ENCODE assay signal across 11 cellular contexts in genomic region chr19:2254052-2254872, GRCh38. TPM values are rescaled to one million over a fixed set of nuclear protein-coding genes. Genes with fewer than 3 reads are reported as not detected.
DNase-seq lines count a peak whose midpoint lies in the region; ATAC-seq and TF ChIP-seq lines count a peak whose summit lies in the region.
"Had no signal": no experiment of that assay in that cellular context is flagged by ENCODE, and none has a peak within 500 bp of the region (broad histone marks: within the 10 kb centered on the region; RNA-seq: fewer than 3 reads in every experiment).

No MANE protein-coding gene starts in this region.

- no peaks in the 10 kb centered on the region for H3K9me3 Mint-ChIP-seq in T-helper 2 cell treated with Interferon-gamma antibody and Interleukin-4, amounts not matched to agents 5 μg/mL and 100 μg/mL, for 36 hours

- peaks cover 5% of the 10 kb centered on the region; the same call in 1 of the 2 replicates for H3K36me3 ChIP-seq in OCI-LY7 (ENCODE audit: insufficient read depth, low read length)
- H3K36me3 ChIP-seq in parathyroid adenoma (ENCODE audit: control insufficient read depth, insufficient read depth, low read length): no peaks in the 10 kb centered on the region

- H3K4me1 ChIP-seq in OCI-LY7 (ENCODE audit: insufficient read depth, low read length, poor library complexity, severe bottlenecking) (peaks cover 51% of the 10 kb centered on the region), parathyroid adenoma (no peaks in the 10 kb centered on the region)

- no peaks in the 10 kb centered on the region for H4K20me1 ChIP-seq in OCI-LY7 (ENCODE audit: insufficient read depth, low read length)

- DNase-seq in T-helper 2 cell treated with Interferon-gamma antibody and Interleukin-4, amounts not matched to agents 5 μg/mL and 100 μg/mL, for 36 hours (ENCODE audit: low spot score): no peak
- DNase-seq in T-helper 2 cell (no peak), OCI-LY7 (ENCODE audit: low spot score) (no peak), foreskin fibroblast (no peak), GM03348 (ENCODE audit: low spot score) (no peak), DMS153 treated with DMSO at 0.1 percent for 48 hours (lab: John Stamatoyannopoulos, UW; ENCODE audit: unreplicated experiment) (no peak)
- DNase-seq: ACHN, T-helper 1 cell had no signal

- H3K27me3 ChIP-seq in parathyroid adenoma (ENCODE audit: control insufficient read depth, insufficient read depth, low read length): peaks cover 14% of the 10 kb centered on the region

- H3K9ac ChIP-seq in parathyroid adenoma: no peak overlapping the region

- 0 out of 2 replicates have a peak overlapping the region, but pooled peaks have one; percentile 61 for H3K4me2 ChIP-seq in OCI-LY7 (ENCODE audit: low read length)
- H3K4me2 ChIP-seq in parathyroid adenoma (ENCODE audit: low read length): no peak overlapping the region

- no peak for TF ChIP-seq CTCF in OCI-LY7 (conservative IDR thresholded peaks at IDR 0.05; ENCODE audit: low read length)
- TF ChIP-seq CTCF in foreskin fibroblast (IDR thresholded peaks at IDR 0.05; ENCODE audit: low read depth, low read length): peak; percentile 23
- peak; percentile 21 for TF ChIP-seq CTCF in parathyroid adenoma (IDR thresholded peaks at IDR 0.05)

- H2AFZ ChIP-seq in OCI-LY7 (ENCODE audit: low read length): no peak overlapping the region
- H2AFZ ChIP-seq in parathyroid adenoma: no peak overlapping the region

- no peak overlapping the region for H3K4me3 ChIP-seq in OCI-LY7 (ENCODE audit: low read depth, low read length, poor library complexity, severe bottlenecking)
- no peak overlapping the region for H3K4me3 ChIP-seq in foreskin fibroblast (ENCODE audit: low read depth in 1 of 2, low read length in 2 of 2)
- H3K4me3 ChIP-seq in parathyroid adenoma (ENCODE audit: low read depth, low read length): no peak overlapping the region

- BruUV-seq in OCI-LY7 (replicated peaks; lab: Mats Ljungman, UMichigan): no TSS peak

- peaks cover 2% of the 10 kb centered on the region for H3K36me3 Mint-ChIP-seq in T-helper 2 cell treated with Interferon-gamma antibody and Interleukin-4, amounts not matched to agents 5 μg/mL and 100 μg/mL, for 36 hours (ENCODE audit: low read depth)

- peaks cover 18% of the 10 kb centered on the region for H3K27me3 Mint-ChIP-seq in T-helper 2 cell treated with Interferon-gamma antibody and Interleukin-4, amounts not matched to agents 5 μg/mL and 100 μg/mL, for 36 hours (ENCODE audit: low read depth)

- no peaks in the 10 kb centered on the region for H3K9me2 ChIP-seq in OCI-LY7 (ENCODE audit: insufficient read depth, low read length)

- H3K27ac ChIP-seq in OCI-LY7 (ENCODE audit: low read depth, low read length, poor library complexity, severe bottlenecking) (no peak overlapping the region), parathyroid adenoma (no peak overlapping the region)

- H3K9me3 ChIP-seq in OCI-LY7 (ENCODE audit: low read length) (no peaks in the 10 kb centered on the region), parathyroid adenoma (ENCODE audit: control insufficient read depth, low read length) (no peaks in the 10 kb centered on the region)

- POLR2A ChIA-PET in OCI-LY7 (lab: Charles Lee): interaction anchor here (1.1 kb wide), 1 partner anchor 18 kb away, joined by 4 read pairs; no protein-coding TSS in a partner anchor

- CTCF ChIA-PET in OCI-LY7 (lab: Charles Lee; ENCODE audit: unreplicated experiment): interaction anchor here (0.6 kb wide), 1 partner anchor 20 kb away, joined by 4 read pairs; no protein-coding TSS in a partner anchor

- H3K79me2 ChIP-seq in OCI-LY7 (ENCODE audit: insufficient read depth, low read depth, low read length): no peaks in the 10 kb centered on the region
- no peaks in the 10 kb centered on the region for H3K79me2 ChIP-seq in parathyroid adenoma

- H3K4me1 Mint-ChIP-seq in T-helper 2 cell treated with Interferon-gamma antibody and Interleukin-4, amounts not matched to agents 5 μg/mL and 100 μg/mL, for 36 hours (ENCODE audit: low read depth): peaks cover 10% of the 10 kb centered on the region

- intact Hi-C loops in OCI-LY7 (cut with micrococcal nuclease; ENCODE audit: unreplicated experiment): no loop called here

- no peak for ATAC-seq in GM19463 (IDR thresholded peaks at IDR 0.05; ENCODE audit: unreplicated experiment)
- ATAC-seq: esophagus mucosa had no signal

- H3K4me3 Mint-ChIP-seq in T-helper 2 cell treated with Interferon-gamma antibody and Interleukin-4, amounts not matched to agents 5 μg/mL and 100 μg/mL, for 36 hours: peak overlapping the region; percentile 40

- no peak overlapping the region for H3K27ac Mint-ChIP-seq in T-helper 2 cell treated with Interferon-gamma antibody and Interleukin-4, amounts not matched to agents 5 μg/mL and 100 μg/mL, for 36 hours

RNA-seq across cellular contexts. Expression of gene JSRP1, which starts 2.0 kb away (rescaled TPM):
- total RNA-seq in OCI-LY7 (2014; rRNA removed; shearing (Covaris generic)): 0.44 and 1.5 TPM in 2 replicates
- 13.8 and 15.9 TPM in 2 replicates for total RNA-seq in OCI-LY7 (2022)
- total RNA-seq: esophagus mucosa had no signal

RNA-seq across cellular contexts. Expression of gene AMH, which starts 5.1 kb away (rescaled TPM):
- total RNA-seq in OCI-LY7 (2014; rRNA removed; shearing (Covaris generic)): 10.7 and 14.8 TPM in 2 replicates
- 45.7 and 49.7 TPM in 2 replicates for total RNA-seq in OCI-LY7 (2022)

RNA-seq across cellular contexts. Expression of gene SF3A2, which starts 17.6 kb away (rescaled TPM):
- 104 and 124 TPM in 2 replicates for total RNA-seq in OCI-LY7 (2014; rRNA removed; shearing (Covaris generic))
- total RNA-seq in OCI-LY7 (2022): 206 and 207 TPM in 2 replicates

RNA-seq across cellular contexts. Expression of gene PLEKHJ1, which starts 18.1 kb away (rescaled TPM):
- total RNA-seq in OCI-LY7 (2014; rRNA removed; shearing (Covaris generic)): 205 and 221 TPM in 2 replicates
- 122 and 129 TPM in 2 replicates for total RNA-seq in OCI-LY7 (2022)

RNA-seq across cellular contexts. Expression of gene PEAK3, which starts 27.7 kb away (rescaled TPM):
- total RNA-seq in OCI-LY7 (2014; rRNA removed; shearing (Covaris generic)): not detected in 2 replicates
- 0.18 TPM in 1 of 2 replicates, not detected in the other for total RNA-seq in OCI-LY7 (2022)
